Comparison of ENCODE assay signal across 1 cellular context in the genomic region with DNA sequence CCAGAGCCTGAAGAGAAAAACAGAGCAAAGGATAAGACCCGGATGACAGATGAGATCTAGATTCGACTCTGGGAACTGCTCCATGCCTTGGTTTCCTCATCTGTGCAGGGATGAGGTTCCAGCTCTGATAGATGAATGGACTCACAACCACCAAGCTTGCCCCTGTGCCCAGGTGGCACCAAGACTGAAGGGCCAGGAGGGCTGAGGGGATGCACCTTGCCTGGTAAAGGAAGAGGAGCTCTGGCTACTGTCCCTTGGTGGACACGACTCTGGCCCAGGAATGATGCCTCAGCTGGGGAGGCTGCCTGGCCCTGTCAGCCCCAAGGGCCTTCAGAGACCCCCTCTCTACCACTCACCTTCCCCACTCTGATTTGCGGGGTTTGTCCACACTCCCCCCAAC.
TF ChIP-seq lines count a peak whose summit lies in the region.

No MANE protein-coding gene starts in this region.

TF ChIP-seq in GM23338, 12 proteins besides CTCF, POLR2A, EP300 and RAD21:
- TF ChIP-seq ZNF114 (CRISPR knock-in tag; IDR thresholded peaks at IDR 0.05) (no peak), ZNF462 (CRISPR knock-in tag; IDR thresholded peaks at IDR 0.05) (no peak), EZH2phosphoT487 (IDR thresholded peaks at IDR 0.05; ENCODE audit: unreplicated experiment) (no peak)
